1 cellular context compared by ENCODE assay signal in genomic region chr10:94545277-94546057, GRCh38.
TF ChIP-seq lines count a peak whose summit lies in the region.

Gene HELLS, plus strand, starts transcription at chr10:94545788. Its CDS starts 134 bp downstream, at chr10:94545922.

TF ChIP-seq in HepG2, 621 proteins besides CTCF, POLR2A, EP300 and RAD21 (continued from another document and continues in another):
- TF ChIP-seq, protein P1, sequence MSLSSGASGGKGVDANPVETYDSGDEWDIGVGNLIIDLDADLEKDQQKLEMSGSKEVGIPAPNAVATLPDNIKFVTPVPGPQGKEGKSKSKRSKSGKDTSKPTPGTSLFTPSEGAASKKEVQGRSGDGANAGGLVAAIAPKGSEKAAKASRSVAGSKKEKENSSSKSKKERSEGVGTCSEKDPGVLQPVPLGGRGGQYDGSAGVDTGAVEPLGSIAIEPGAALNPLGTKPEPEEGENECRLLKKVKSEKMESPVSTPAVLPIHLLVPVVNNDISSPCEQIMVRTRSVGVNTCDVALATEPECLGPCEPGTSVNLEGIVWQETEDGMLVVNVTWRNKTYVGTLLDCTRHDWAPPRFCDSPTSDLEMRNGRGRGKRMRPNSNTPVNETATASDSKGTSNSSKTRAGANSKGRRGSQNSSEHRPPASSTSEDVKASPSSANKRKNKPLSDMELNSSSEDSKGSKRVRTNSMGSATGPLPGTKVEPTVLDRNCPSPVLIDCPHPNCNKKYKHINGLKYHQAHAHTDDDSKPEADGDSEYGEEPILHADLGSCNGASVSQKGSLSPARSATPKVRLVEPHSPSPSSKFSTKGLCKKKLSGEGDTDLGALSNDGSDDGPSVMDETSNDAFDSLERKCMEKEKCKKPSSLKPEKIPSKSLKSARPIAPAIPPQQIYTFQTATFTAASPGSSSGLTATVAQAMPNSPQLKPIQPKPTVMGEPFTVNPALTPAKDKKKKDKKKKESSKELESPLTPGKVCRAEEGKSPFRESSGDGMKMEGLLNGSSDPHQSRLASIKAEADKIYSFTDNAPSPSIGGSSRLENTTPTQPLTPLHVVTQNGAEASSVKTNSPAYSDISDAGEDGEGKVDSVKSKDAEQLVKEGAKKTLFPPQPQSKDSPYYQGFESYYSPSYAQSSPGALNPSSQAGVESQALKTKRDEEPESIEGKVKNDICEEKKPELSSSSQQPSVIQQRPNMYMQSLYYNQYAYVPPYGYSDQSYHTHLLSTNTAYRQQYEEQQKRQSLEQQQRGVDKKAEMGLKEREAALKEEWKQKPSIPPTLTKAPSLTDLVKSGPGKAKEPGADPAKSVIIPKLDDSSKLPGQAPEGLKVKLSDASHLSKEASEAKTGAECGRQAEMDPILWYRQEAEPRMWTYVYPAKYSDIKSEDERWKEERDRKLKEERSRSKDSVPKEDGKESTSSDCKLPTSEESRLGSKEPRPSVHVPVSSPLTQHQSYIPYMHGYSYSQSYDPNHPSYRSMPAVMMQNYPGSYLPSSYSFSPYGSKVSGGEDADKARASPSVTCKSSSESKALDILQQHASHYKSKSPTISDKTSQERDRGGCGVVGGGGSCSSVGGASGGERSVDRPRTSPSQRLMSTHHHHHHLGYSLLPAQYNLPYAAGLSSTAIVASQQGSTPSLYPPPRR (CRISPR knock-in tag; IDR thresholded peaks at IDR 0.05; ENCODE audit: borderline replicate concordance) = no peak
- no peak for TF ChIP-seq ZBTB33 (CRISPR knock-in tag; IDR thresholded peaks at IDR 0.05)
- no peak for TF ChIP-seq ATF7 (IDR thresholded peaks at IDR 0.05)
- no peak for TF ChIP-seq ATF7 (CRISPR knock-in tag; IDR thresholded peaks at IDR 0.05)
- TF ChIP-seq ZSCAN21 (CRISPR knock-in tag; IDR thresholded peaks at IDR 0.05; ENCODE audit: borderline replicate concordance) = no peak
- TF ChIP-seq ELF4 (CRISPR knock-in tag; IDR thresholded peaks at IDR 0.05; ENCODE audit: borderline replicate concordance) = no peak
- no peak for TF ChIP-seq RFX1 (IDR thresholded peaks at IDR 0.05)
- peak; percentile 32; the same call in 1 of the 2 replicates for TF ChIP-seq ZGPAT (CRISPR knock-in tag; IDR thresholded peaks at IDR 0.05)
- peak; percentile 67 for TF ChIP-seq HDAC1 (CRISPR knock-in tag; IDR thresholded peaks at IDR 0.05)
- no peak for TF ChIP-seq ZKSCAN8 (CRISPR knock-in tag; IDR thresholded peaks at IDR 0.05; ENCODE audit: borderline replicate concordance)
- TF ChIP-seq KLF6 (CRISPR knock-in tag; IDR thresholded peaks at IDR 0.05) = no peak
- no peak for TF ChIP-seq CAMTA2 (CRISPR knock-in tag; IDR thresholded peaks at IDR 0.05; ENCODE audit: borderline replicate concordance)
- 0 out of 2 replicates have a peak, but pooled peaks have one; percentile 37 for TF ChIP-seq ZBTB20 (CRISPR knock-in tag; IDR thresholded peaks at IDR 0.05; ENCODE audit: borderline replicate concordance, low read depth)
- no peak for TF ChIP-seq ZBTB46 (CRISPR knock-in tag; IDR thresholded peaks at IDR 0.05; ENCODE audit: borderline replicate concordance)
- no peak for TF ChIP-seq SP2 (CRISPR knock-in tag; IDR thresholded peaks at IDR 0.05)
- TF ChIP-seq ZNF326 (CRISPR knock-in tag; IDR thresholded peaks at IDR 0.05; ENCODE audit: borderline replicate concordance) = no peak
- 0 out of 2 replicates have a peak, but pooled peaks have one; percentile 51 for TF ChIP-seq KDM4B (CRISPR knock-in tag; IDR thresholded peaks at IDR 0.05)
- TF ChIP-seq ZNF224 (CRISPR knock-in tag; IDR thresholded peaks at IDR 0.05) = peak; percentile 74; the same call in 1 of the 2 replicates
- TF ChIP-seq ZNF883 (CRISPR knock-in tag; IDR thresholded peaks at IDR 0.05; ENCODE audit: not compliant biosample characterization) = no peak
- no peak for TF ChIP-seq ZNF572 (CRISPR knock-in tag; IDR thresholded peaks at IDR 0.05)
- TF ChIP-seq, protein P2, sequence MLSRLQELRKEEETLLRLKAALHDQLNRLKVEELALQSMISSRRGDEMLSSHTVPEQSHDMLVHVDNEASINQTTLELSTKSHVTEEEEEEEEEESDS (CRISPR knock-in tag; IDR thresholded peaks at IDR 0.05; ENCODE audit: borderline replicate concordance) = no peak
- 0 out of 2 replicates have a peak, but pooled peaks have one; percentile 28 for TF ChIP-seq ZNF704 (CRISPR knock-in tag; IDR thresholded peaks at IDR 0.05; ENCODE audit: borderline replicate concordance)
- no peak for TF ChIP-seq ZNF564 (CRISPR knock-in tag; IDR thresholded peaks at IDR 0.05)
- TF ChIP-seq NFE2 (CRISPR knock-in tag; IDR thresholded peaks at IDR 0.05) = no peak
- peak; percentile 22; the same call in 1 of the 2 replicates for TF ChIP-seq ZNF580 (CRISPR knock-in tag; IDR thresholded peaks at IDR 0.05; ENCODE audit: borderline replicate concordance, low read depth)
- TF ChIP-seq, protein P3, sequence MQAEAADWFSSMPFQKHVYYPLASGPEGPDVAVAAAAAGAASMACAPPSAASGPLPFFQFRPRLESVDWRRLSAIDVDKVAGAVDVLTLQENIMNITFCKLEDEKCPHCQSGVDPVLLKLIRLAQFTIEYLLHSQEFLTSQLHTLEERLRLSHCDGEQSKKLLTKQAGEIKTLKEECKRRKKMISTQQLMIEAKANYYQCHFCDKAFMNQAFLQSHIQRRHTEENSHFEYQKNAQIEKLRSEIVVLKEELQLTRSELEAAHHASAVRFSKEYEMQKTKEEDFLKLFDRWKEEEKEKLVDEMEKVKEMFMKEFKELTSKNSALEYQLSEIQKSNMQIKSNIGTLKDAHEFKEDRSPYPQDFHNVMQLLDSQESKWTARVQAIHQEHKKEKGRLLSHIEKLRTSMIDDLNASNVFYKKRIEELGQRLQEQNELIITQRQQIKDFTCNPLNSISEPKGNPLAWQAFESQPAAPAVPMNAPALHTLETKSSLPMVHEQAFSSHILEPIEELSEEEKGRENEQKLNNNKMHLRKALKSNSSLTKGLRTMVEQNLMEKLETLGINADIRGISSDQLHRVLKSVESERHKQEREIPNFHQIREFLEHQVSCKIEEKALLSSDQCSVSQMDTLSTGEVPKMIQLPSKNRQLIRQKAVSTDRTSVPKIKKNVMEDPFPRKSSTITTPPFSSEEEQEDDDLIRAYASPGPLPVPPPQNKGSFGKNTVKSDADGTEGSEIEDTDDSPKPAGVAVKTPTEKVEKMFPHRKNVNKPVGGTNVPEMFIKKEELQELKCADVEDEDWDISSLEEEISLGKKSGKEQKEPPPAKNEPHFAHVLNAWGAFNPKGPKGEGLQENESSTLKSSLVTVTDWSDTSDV (CRISPR knock-in tag; IDR thresholded peaks at IDR 0.05) = no peak
- TF ChIP-seq REL (CRISPR knock-in tag; conservative IDR thresholded peaks at IDR 0.05) = no peak
- no peak for TF ChIP-seq ONECUT2 (CRISPR knock-in tag; IDR thresholded peaks at IDR 0.05)
- no peak for TF ChIP-seq ZNF878 (CRISPR knock-in tag; IDR thresholded peaks at IDR 0.05)
- no peak for TF ChIP-seq MIER3 (CRISPR knock-in tag; IDR thresholded peaks at IDR 0.05; ENCODE audit: borderline replicate concordance)
- TF ChIP-seq HES4 (CRISPR knock-in tag; IDR thresholded peaks at IDR 0.05; ENCODE audit: borderline replicate concordance) = no peak
- TF ChIP-seq ZSCAN30 (CRISPR knock-in tag; IDR thresholded peaks at IDR 0.05) = no peak
- TF ChIP-seq GTF2F1 (IDR thresholded peaks at IDR 0.05; ENCODE audit: low read length) = no peak
- TF ChIP-seq ZNF530 (CRISPR knock-in tag; IDR thresholded peaks at IDR 0.05; ENCODE audit: low read depth) = no peak
- no peak for TF ChIP-seq NFRKB (IDR thresholded peaks at IDR 0.05)
- TF ChIP-seq CHD2 (IDR thresholded peaks at IDR 0.05; ENCODE audit: low read depth, low read length) = peak; percentile 91
- peak; percentile 62 for TF ChIP-seq TEAD3 (CRISPR knock-in tag; optimal IDR thresholded peaks at IDR 0.05; ENCODE audit: borderline replicate concordance)
- 0 out of 2 replicates have a peak, but pooled peaks have one; percentile 55 for TF ChIP-seq ZNF34 (CRISPR knock-in tag; IDR thresholded peaks at IDR 0.05; ENCODE audit: borderline replicate concordance)
- peak; percentile 86 for TF ChIP-seq GATAD1 (CRISPR knock-in tag; IDR thresholded peaks at IDR 0.05)
- TF ChIP-seq, protein P4, sequence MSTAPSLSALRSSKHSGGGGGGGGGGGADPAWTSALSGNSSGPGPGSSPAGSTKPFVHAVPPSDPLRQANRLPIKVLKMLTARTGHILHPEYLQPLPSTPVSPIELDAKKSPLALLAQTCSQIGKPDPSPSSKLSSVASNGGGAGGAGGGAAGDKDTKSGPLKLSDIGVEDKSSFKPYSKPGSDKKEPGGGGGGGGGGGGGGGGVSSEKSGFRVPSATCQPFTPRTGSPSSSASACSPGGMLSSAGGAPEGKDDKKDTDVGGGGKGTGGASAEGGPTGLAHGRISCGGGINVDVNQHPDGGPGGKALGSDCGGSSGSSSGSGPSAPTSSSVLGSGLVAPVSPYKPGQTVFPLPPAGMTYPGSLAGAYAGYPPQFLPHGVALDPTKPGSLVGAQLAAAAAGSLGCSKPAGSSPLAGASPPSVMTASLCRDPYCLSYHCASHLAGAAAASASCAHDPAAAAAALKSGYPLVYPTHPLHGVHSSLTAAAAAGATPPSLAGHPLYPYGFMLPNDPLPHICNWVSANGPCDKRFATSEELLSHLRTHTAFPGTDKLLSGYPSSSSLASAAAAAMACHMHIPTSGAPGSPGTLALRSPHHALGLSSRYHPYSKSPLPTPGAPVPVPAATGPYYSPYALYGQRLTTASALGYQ (CRISPR knock-in tag; IDR thresholded peaks at IDR 0.05) = peak; percentile 28; the same call in 1 of the 2 replicates
- no peak for TF ChIP-seq SRSF9 (IDR thresholded peaks at IDR 0.05; ENCODE audit: borderline replicate concordance, insufficient read depth, low read depth, low read length, poor library complexity, severe bottlenecking)
- TF ChIP-seq SNAI1 (CRISPR knock-in tag; IDR thresholded peaks at IDR 0.05; ENCODE audit: borderline replicate concordance) = no peak
- TF ChIP-seq ZNF12 (CRISPR knock-in tag; IDR thresholded peaks at IDR 0.05) = no peak; the same call in 1 of the 2 replicates
- TF ChIP-seq NR1H2 (CRISPR knock-in tag; IDR thresholded peaks at IDR 0.05; ENCODE audit: borderline replicate concordance, low read depth) = no peak
- no peak for TF ChIP-seq HDAC6 (IDR thresholded peaks at IDR 0.05; ENCODE audit: low read depth, low read length)
- no peak for TF ChIP-seq ZNF703 (CRISPR knock-in tag; IDR thresholded peaks at IDR 0.05; ENCODE audit: borderline replicate concordance)
- TF ChIP-seq, protein P5, sequence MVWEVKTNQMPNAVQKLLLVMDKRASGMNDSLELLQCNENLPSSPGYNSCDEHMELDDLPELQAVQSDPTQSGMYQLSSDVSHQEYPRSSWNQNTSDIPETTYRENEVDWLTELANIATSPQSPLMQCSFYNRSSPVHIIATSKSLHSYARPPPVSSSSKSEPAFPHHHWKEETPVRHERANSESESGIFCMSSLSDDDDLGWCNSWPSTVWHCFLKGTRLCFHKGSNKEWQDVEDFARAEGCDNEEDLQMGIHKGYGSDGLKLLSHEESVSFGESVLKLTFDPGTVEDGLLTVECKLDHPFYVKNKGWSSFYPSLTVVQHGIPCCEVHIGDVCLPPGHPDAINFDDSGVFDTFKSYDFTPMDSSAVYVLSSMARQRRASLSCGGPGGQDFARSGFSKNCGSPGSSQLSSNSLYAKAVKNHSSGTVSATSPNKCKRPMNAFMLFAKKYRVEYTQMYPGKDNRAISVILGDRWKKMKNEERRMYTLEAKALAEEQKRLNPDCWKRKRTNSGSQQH (CRISPR knock-in tag; IDR thresholded peaks at IDR 0.05; ENCODE audit: low read depth) = peak; percentile 87; the same call in 1 of the 2 replicates
- TF ChIP-seq ZMAT3 (CRISPR knock-in tag; conservative IDR thresholded peaks at IDR 0.05) = 0 out of 2 replicates have a peak, but pooled peaks have one; percentile 56
